In genomic region chr3:146087121-146087520, GRCh38 we compare ENCODE assay signal across 33 cellular contexts.
"Had no signal": no experiment of that assay in that cellular context is flagged by ENCODE, and none has a peak within 500 bp of the region (broad histone marks: within the 10 kb centered on the region; RNA-seq: fewer than 3 reads in every experiment).

No MANE protein-coding gene starts in this region.

- H3K36me3 ChIP-seq: adrenal gland, colonic mucosa, esophagus muscularis mucosa, gastrocnemius medialis had no signal

- H3K27me3 ChIP-seq: adrenal gland, body of pancreas, colonic mucosa, dorsolateral prefrontal cortex, esophagus muscularis mucosa, foreskin keratinocyte, gastrocnemius medialis had no signal

- H3K9me3 ChIP-seq: adrenal gland, body of pancreas, colonic mucosa, esophagus muscularis mucosa, gastrocnemius medialis had no signal

- ATAC-seq: activated CD4-positive, alpha-beta T cell treated with anti-CD3 and anti-CD28 coated beads for 36 hours; activated CD8-positive, alpha-beta memory T cell treated with anti-CD3 and anti-CD28 coated beads, Interleukin-2, amount 10 ng/mL, durations not matched to agents 7 days and 5 days; activated CD8-positive, alpha-beta T cell treated with anti-CD3 and anti-CD28 coated beads, Interleukin-2, amount 10 ng/mL, durations not matched to agents 7 days and 5 days; activated naive CD8-positive, alpha-beta T cell treated with anti-CD3 and anti-CD28 coated beads, Interleukin-2, amount 50 U/mL, for 24 hours; body of pancreas; foreskin keratinocyte; gastrocnemius medialis had no signal

- H3K4me3 Mint-ChIP-seq: activated CD4-positive, alpha-beta memory T cell treated with anti-CD3 and anti-CD28 coated beads for 36 hours; activated CD4-positive, alpha-beta T cell treated with anti-CD3 and anti-CD28 coated beads for 36 hours; activated CD4-positive, alpha-beta T cell treated with anti-CD3 and anti-CD28 coated beads, Interleukin-2, amount 10 ng/mL, durations not matched to agents 24 days and 14 days; activated CD8-positive, alpha-beta memory T cell treated with anti-CD3 and anti-CD28 coated beads, Interleukin-2, amount 10 ng/mL, durations not matched to agents 7 days and 5 days; activated CD8-positive, alpha-beta T cell treated with anti-CD3 and anti-CD28 coated beads, Interleukin-2, amount 10 ng/mL, durations not matched to agents 7 days and 5 days; activated naive CD4-positive, alpha-beta T cell treated with anti-CD3 and anti-CD28 coated beads for 36 hours; activated naive CD4-positive, alpha-beta T cell treated with anti-CD3 and anti-CD28 coated beads, Interleukin-2, amount 50 U/mL, for 24 hours; activated naive CD8-positive, alpha-beta T cell treated with anti-CD3 and anti-CD28 coated beads for 36 hours; activated naive CD8-positive, alpha-beta T cell treated with anti-CD3 and anti-CD28 coated beads, Interleukin-2, amount 50 U/mL, for 24 hours; activated T-helper 1 cell treated with anti-CD3 and anti-CD28 coated beads, Interleukin-12 subunit alpha, Interleukin-12 subunit beta, Interleukin-2, Interleukin-4 antibody, amounts not matched to agents 30 ng/mL and 10 ng/mL and 1 ng/mL, durations not matched to agents 14 hours and 24 hours and 36 hours; dendritic cell treated with granulocyte-macrophage colony-stimulating factor and Interleukin-4, amounts not matched to agents 40 ng/mL and 50 ng/mL, for 4 days; endodermal cell had no signal

- H3K27ac Mint-ChIP-seq: activated CD4-positive, alpha-beta memory T cell treated with anti-CD3 and anti-CD28 coated beads for 36 hours; activated CD4-positive, alpha-beta T cell treated with anti-CD3 and anti-CD28 coated beads for 36 hours; activated CD4-positive, alpha-beta T cell treated with anti-CD3 and anti-CD28 coated beads, Interleukin-2, amount 10 ng/mL, durations not matched to agents 24 days and 14 days; activated CD8-positive, alpha-beta memory T cell treated with anti-CD3 and anti-CD28 coated beads, Interleukin-2, amount 10 ng/mL, durations not matched to agents 7 days and 5 days; activated CD8-positive, alpha-beta T cell treated with anti-CD3 and anti-CD28 coated beads, Interleukin-2, amount 10 ng/mL, durations not matched to agents 7 days and 5 days; activated naive CD4-positive, alpha-beta T cell treated with anti-CD3 and anti-CD28 coated beads for 36 hours; activated naive CD4-positive, alpha-beta T cell treated with anti-CD3 and anti-CD28 coated beads, Interleukin-2, amount 50 U/mL, for 24 hours; activated naive CD8-positive, alpha-beta T cell treated with anti-CD3 and anti-CD28 coated beads for 36 hours; activated naive CD8-positive, alpha-beta T cell treated with anti-CD3 and anti-CD28 coated beads, Interleukin-2, amount 50 U/mL, for 24 hours; activated T-helper 1 cell treated with anti-CD3 and anti-CD28 coated beads, Interleukin-12 subunit alpha, Interleukin-12 subunit beta, Interleukin-2, Interleukin-4 antibody, amounts not matched to agents 30 ng/mL and 10 ng/mL and 1 ng/mL, durations not matched to agents 14 hours and 24 hours and 36 hours; activated T-helper 2 cell treated with anti-CD3 and anti-CD28 coated beads, Interferon-gamma antibody, Interleukin-2, Interleukin-4, amounts not matched to agents 10 μg/mL and 5 μg/mL and 100 μg/mL, durations not matched to agents 14 hours and 24 hours and 36 hours; dendritic cell treated with granulocyte-macrophage colony-stimulating factor and Interleukin-4, amounts not matched to agents 40 ng/mL and 50 ng/mL, for 4 days; endodermal cell had no signal

- H3K9me3 Mint-ChIP-seq: activated CD4-positive, alpha-beta memory T cell treated with anti-CD3 and anti-CD28 coated beads for 36 hours; activated CD4-positive, alpha-beta T cell treated with anti-CD3 and anti-CD28 coated beads, Interleukin-2, amount 10 ng/mL, durations not matched to agents 24 days and 14 days; activated naive CD4-positive, alpha-beta T cell treated with anti-CD3 and anti-CD28 coated beads for 36 hours; activated naive CD4-positive, alpha-beta T cell treated with anti-CD3 and anti-CD28 coated beads, Interleukin-2, amount 50 U/mL, for 24 hours; activated naive CD8-positive, alpha-beta T cell treated with anti-CD3 and anti-CD28 coated beads for 36 hours; activated naive CD8-positive, alpha-beta T cell treated with anti-CD3 and anti-CD28 coated beads, Interleukin-2, amount 50 U/mL, for 24 hours; activated T-helper 1 cell treated with anti-CD3 and anti-CD28 coated beads, Interleukin-12 subunit alpha, Interleukin-12 subunit beta, Interleukin-2, Interleukin-4 antibody, amounts not matched to agents 30 ng/mL and 10 ng/mL and 1 ng/mL, durations not matched to agents 14 hours and 24 hours and 36 hours; activated T-helper 2 cell treated with anti-CD3 and anti-CD28 coated beads, Interferon-gamma antibody, Interleukin-2, Interleukin-4, amounts not matched to agents 10 μg/mL and 5 μg/mL and 100 μg/mL, durations not matched to agents 14 hours and 24 hours and 36 hours; dendritic cell treated with granulocyte-macrophage colony-stimulating factor and Interleukin-4, amounts not matched to agents 40 ng/mL and 50 ng/mL, for 4 days; endodermal cell had no signal

- H3K4me1 Mint-ChIP-seq: activated CD4-positive, alpha-beta T cell treated with anti-CD3 and anti-CD28 coated beads for 36 hours; activated CD4-positive, alpha-beta T cell treated with anti-CD3 and anti-CD28 coated beads, Interleukin-2, amount 10 ng/mL, durations not matched to agents 24 days and 14 days; activated CD8-positive, alpha-beta memory T cell treated with anti-CD3 and anti-CD28 coated beads, Interleukin-2, amount 10 ng/mL, durations not matched to agents 7 days and 5 days; activated naive CD4-positive, alpha-beta T cell treated with anti-CD3 and anti-CD28 coated beads, Interleukin-2, amount 50 U/mL, for 24 hours; activated naive CD8-positive, alpha-beta T cell treated with anti-CD3 and anti-CD28 coated beads for 36 hours; activated naive CD8-positive, alpha-beta T cell treated with anti-CD3 and anti-CD28 coated beads, Interleukin-2, amount 50 U/mL, for 24 hours; endodermal cell had no signal

- H3K27me3 Mint-ChIP-seq: activated CD4-positive, alpha-beta memory T cell treated with anti-CD3 and anti-CD28 coated beads for 36 hours; activated CD4-positive, alpha-beta T cell treated with anti-CD3 and anti-CD28 coated beads for 36 hours; activated CD4-positive, alpha-beta T cell treated with anti-CD3 and anti-CD28 coated beads, Interleukin-2, amount 10 ng/mL, durations not matched to agents 24 days and 14 days; activated CD8-positive, alpha-beta memory T cell treated with anti-CD3 and anti-CD28 coated beads, Interleukin-2, amount 10 ng/mL, durations not matched to agents 7 days and 5 days; activated naive CD4-positive, alpha-beta T cell treated with anti-CD3 and anti-CD28 coated beads, Interleukin-2, amount 50 U/mL, for 24 hours; activated naive CD8-positive, alpha-beta T cell treated with anti-CD3 and anti-CD28 coated beads for 36 hours; activated naive CD8-positive, alpha-beta T cell treated with anti-CD3 and anti-CD28 coated beads, Interleukin-2, amount 50 U/mL, for 24 hours; dendritic cell treated with granulocyte-macrophage colony-stimulating factor and Interleukin-4, amounts not matched to agents 40 ng/mL and 50 ng/mL, for 4 days had no signal

- H3K4me3 ChIP-seq: adrenal gland, body of pancreas, colonic mucosa, dorsolateral prefrontal cortex, esophagus muscularis mucosa, gastrocnemius medialis had no signal

- H3K36me3 Mint-ChIP-seq: activated CD4-positive, alpha-beta memory T cell treated with anti-CD3 and anti-CD28 coated beads for 36 hours; activated CD8-positive, alpha-beta memory T cell treated with anti-CD3 and anti-CD28 coated beads, Interleukin-2, amount 10 ng/mL, durations not matched to agents 7 days and 5 days; activated naive CD4-positive, alpha-beta T cell treated with anti-CD3 and anti-CD28 coated beads, Interleukin-2, amount 50 U/mL, for 24 hours; activated naive CD8-positive, alpha-beta T cell treated with anti-CD3 and anti-CD28 coated beads for 36 hours had no signal

- H3K27ac ChIP-seq: adrenal gland, body of pancreas, colonic mucosa, dorsolateral prefrontal cortex, esophagus muscularis mucosa, foreskin keratinocyte, gastrocnemius medialis had no signal

- H3K4me1 ChIP-seq: colonic mucosa, gastrocnemius medialis had no signal

- DNase-seq: activated CD4-positive, alpha-beta memory T cell treated with anti-CD3 and anti-CD28 coated beads for 36 hours; activated CD4-positive, alpha-beta T cell treated with anti-CD3 and anti-CD28 coated beads for 36 hours; activated CD4-positive, alpha-beta T cell treated with anti-CD3 and anti-CD28 coated beads, Interleukin-2, amount 10 ng/mL, durations not matched to agents 24 days and 14 days; activated CD4-positive, CD25-positive, alpha-beta regulatory T cell; activated CD4-positive, CD25-positive, alpha-beta regulatory T cell treated with anti-CD3 and anti-CD28 coated beads, Interleukin-2, amount 50 U/mL, for 72 hours; activated CD8-positive, alpha-beta memory T cell treated with anti-CD3 and anti-CD28 coated beads, Interleukin-2, amount 10 ng/mL, durations not matched to agents 7 days and 5 days; activated CD8-positive, alpha-beta memory T cell treated with anti-CD3 and anti-CD28 coated beads, Interleukin-2, amount 50 U/mL, for 4 hours; activated CD8-positive, alpha-beta T cell treated with anti-CD3 and anti-CD28 coated beads, Interleukin-2, amount 10 ng/mL, durations not matched to agents 7 days and 5 days; activated effector memory CD4-positive, alpha-beta T cell treated with anti-CD3 and anti-CD28 coated beads, Interleukin-2, amount 50 U/mL, for 16 hours; activated naive CD4-positive, alpha-beta T cell treated with anti-CD3 and anti-CD28 coated beads for 36 hours; activated naive CD8-positive, alpha-beta T cell treated with anti-CD3 and anti-CD28 coated beads for 36 hours; activated naive CD8-positive, alpha-beta T cell treated with anti-CD3 and anti-CD28 coated beads, Interleukin-2, amount 50 U/mL, for 24 hours; activated T-cell treated with anti-CD3 and anti-CD28 coated beads, Interleukin-2, amount 50 U/mL, for 1 hour; activated T-cell treated with anti-CD3 and anti-CD28 coated beads, Interleukin-2, amount 50 U/mL, for 48 hours; adrenal gland; amygdala; aorta; body of pancreas; caudate nucleus; colonic mucosa; dorsolateral prefrontal cortex; effector memory CD4-positive, alpha-beta T cell; endodermal cell; erythroblast; foreskin keratinocyte; gastrocnemius medialis; glutamatergic neuron; T-helper 2 cell had no signal
